19 cellular contexts compared by ENCODE assay signal in genomic region chr1:202170726-202171125, GRCh38. TPM values are rescaled to one million over a fixed set of nuclear protein-coding genes. Genes with fewer than 3 reads are reported as not detected.
DNase-seq lines count a peak whose midpoint lies in the region; ATAC-seq, FAIRE-seq and TF ChIP-seq lines count a peak whose summit lies in the region.
"Had no signal": no experiment of that assay in that cellular context is flagged by ENCODE, and none has a peak within 500 bp of the region (broad histone marks: within the 10 kb centered on the region; RNA-seq: fewer than 3 reads in every experiment).

No MANE protein-coding gene starts in this region.

- intact Hi-C loops in Right ventricle myocardium inferior (cut with DNase I), result no loop called here

- DNase-seq in NCI-H748 (lab: John Stamatoyannopoulos, UW; ENCODE audit: unreplicated experiment) (peak; percentile 42), NCI-H748 treated with DMSO at 0.1 percent for 48 hours (lab: John Stamatoyannopoulos, UW) (no peak), GM06990 (ENCODE audit: extremely low read depth, insufficient read length) (no peak), NCI-H82 treated with DMSO at 0.1 percent for 48 hours (lab: John Stamatoyannopoulos, UW; ENCODE audit: unreplicated experiment) (peak; percentile 27), myocyte (ENCODE audit: low read depth) (peak; percentile 83), Right ventricle myocardium inferior (ENCODE audit: missing footprints) (no peak), H54 (ENCODE audit: insufficient read length, low spot score) (no peak)
- DNase-seq in activated CD8-positive, alpha-beta memory T cell treated with anti-CD3 and anti-CD28 coated beads for 24 hours, result no peak
- DNase-seq: hypothalamus, Kasumi-1, kidney, NCI-H1436 treated with DMSO at 0.1 percent for 48 hours, posterior cingulate gyrus had no signal

- TF ChIP-seq POLR2A in H54 (IDR thresholded peaks at IDR 0.05; ENCODE audit: low read depth, low read length), result no peak

- no peaks in the 10 kb centered on the region for H3K27me3 ChIP-seq in GM06990 (replicated peaks; ENCODE audit: control insufficient read depth, insufficient read depth, low read length)

- no peak for ATAC-seq in Right ventricle myocardium inferior

- no peak overlapping the region for H3K4me3 ChIP-seq in GM06990 (replicated peaks; ENCODE audit: low read depth, low read length)

- H3K36me3 ChIP-seq in GM06990 (ENCODE audit: control insufficient read depth, insufficient read depth, low read length), result no peaks in the 10 kb centered on the region

- no peak for FAIRE-seq in H54 (lab: Jason Lieb, UNC)
- FAIRE-seq: endothelial cell of umbilical vein, kidney, urothelium cell line had no signal

- TF ChIP-seq CTCF in GM06990 (IDR thresholded peaks at IDR 0.05; ENCODE audit: insufficient read depth, low read length, poor library complexity, severe bottlenecking), result peak; percentile 2

RNA-seq across cellular contexts. Expression of gene PTPN7, which starts 10.3 kb away (rescaled TPM):
- total RNA-seq in myocyte (not detected in 2 replicates), Right ventricle myocardium inferior (0.51 TPM)
- 0.25 TPM for polyA plus RNA-seq in myocyte (2012)
- total RNA-seq: HT1080, lung microvascular endothelial cell had no signal

RNA-seq across cellular contexts. Expression of gene LGR6, which starts 22.9 kb away (rescaled TPM):
- total RNA-seq in myocyte, result 0.53 and 0.78 TPM in 2 replicates
- 0.26 TPM for polyA plus RNA-seq in myocyte (2012)
- total RNA-seq in Right ventricle myocardium inferior, result 4.1 TPM
- total RNA-seq: endothelial cell of umbilical vein, HT1080, lung microvascular endothelial cell, subcutaneous adipose tissue had no signal
- polyA plus RNA-seq: endothelial cell of umbilical vein had no signal

RNA-seq across cellular contexts. Expression of gene ARL8A, which starts 26.2 kb away (rescaled TPM):
- total RNA-seq in myocyte, result 32.2 and 39.3 TPM in 2 replicates
- 70.0 TPM for polyA plus RNA-seq in myocyte (2012)
- total RNA-seq in Right ventricle myocardium inferior, result 64.6 TPM

RNA-seq across cellular contexts. Expression of gene GPR37L1, which starts 48.0 kb away (rescaled TPM):
- total RNA-seq in myocyte, result not detected in 2 replicates
- 0.13 TPM for polyA plus RNA-seq in myocyte (2012)
- total RNA-seq in Right ventricle myocardium inferior, result 0.08 TPM
- total RNA-seq: activated T-helper 17 cell treated with anti-CD3 and anti-CD28 coated beads, Interleukin-2, amount 50 U/mL, for 72 hours; endothelial cell of umbilical vein; HT1080 had no signal
- polyA plus RNA-seq: endothelial cell of umbilical vein had no signal

Comparison
In these comparisons a context has a peak if more than half of its experiments do, and no peak if none do; other contexts are left out.
1. DNase-seq: peak in NCI-H748 (single experiment), NCI-H82 treated with DMSO at 0.1 percent for 48 hours (single experiment) and myocyte (single experiment); none in NCI-H748 treated with DMSO at 0.1 percent for 48 hours (single experiment), GM06990 (single experiment), Right ventricle myocardium inferior (single experiment), activated CD8-positive, alpha-beta memory T cell treated with anti-CD3 and anti-CD28 coated beads for 24 hours (single experiment) and H54 (single experiment).